In genomic region chr17:50423553-50424159, GRCh38 we compare ENCODE assay signal across 1 cellular context.
TF ChIP-seq lines count a peak whose summit lies in the region.

No MANE protein-coding gene starts in this region.

TF ChIP-seq in K562, 482 proteins besides CTCF, POLR2A, EP300 and RAD21 (continues in another document):
- TF ChIP-seq TSHZ1 (CRISPR knock-in tag; IDR thresholded peaks at IDR 0.05) (no peak), CCAR2 (IDR thresholded peaks at IDR 0.05; ENCODE audit: low read depth, low read length) (no peak), MAFG (tag; conservative IDR thresholded peaks at IDR 0.05) (peak; percentile 17; the same call in 1 of the 2 replicates), SPI1 (IDR thresholded peaks at IDR 0.05; ENCODE audit: borderline replicate concordance, low read depth, low read length) (peak; percentile 69; the same call in 1 of the 2 replicates), ZNF436 (CRISPR knock-in tag; IDR thresholded peaks at IDR 0.05) (no peak), RFX1 (IDR thresholded peaks at IDR 0.05) (no peak), TFAP4 (CRISPR knock-in tag; IDR thresholded peaks at IDR 0.05; ENCODE audit: borderline replicate concordance) (peak; percentile 22; the same call in 1 of the 2 replicates), RBM22 (IDR thresholded peaks at IDR 0.05; ENCODE audit: low read depth, low read length, poor library complexity, severe bottlenecking) (no peak), FOS (IDR thresholded peaks at IDR 0.05; ENCODE audit: extremely low read depth, insufficient read length) (no peak), NCOA1 (IDR thresholded peaks at IDR 0.05; ENCODE audit: low read depth) (no peak), TAF1 (IDR thresholded peaks at IDR 0.05; ENCODE audit: control insufficient read depth, extremely low read depth, insufficient read depth, low read length, severe bottlenecking) (no peak), ZNF75A (CRISPR knock-in tag; IDR thresholded peaks at IDR 0.05) (no peak), BCLAF1 (IDR thresholded peaks at IDR 0.05; ENCODE audit: borderline replicate concordance in 1 of 2, control insufficient read depth in 1 of 2, low read depth in 2 of 2, low read length in 1 of 2) (no peak), TFE3 (CRISPR knock-in tag; IDR thresholded peaks at IDR 0.05) (no peak; the same call in 1 of the 2 replicates), PHB (CRISPR knock-in tag; IDR thresholded peaks at IDR 0.05) (no peak), HNRNPUL1 (IDR thresholded peaks at IDR 0.05; ENCODE audit: low read length) (no peak), ZNF609 (CRISPR knock-in tag; IDR thresholded peaks at IDR 0.05; ENCODE audit: borderline replicate concordance) (no peak), ZFP30 (CRISPR knock-in tag; IDR thresholded peaks at IDR 0.05; ENCODE audit: borderline replicate concordance) (no peak), USF2 (CRISPR knock-in tag; IDR thresholded peaks at IDR 0.05) (peak; percentile 57), BRF2 (IDR thresholded peaks at IDR 0.05; ENCODE audit: borderline replicate concordance, insufficient read depth, insufficient read length) (no peak), GTF2E2 (tag; IDR thresholded peaks at IDR 0.05) (no peak), SRSF7 (optimal IDR thresholded peaks at IDR 0.05; ENCODE audit: low read depth, low read length) (no peak), SRSF3 (IDR thresholded peaks at IDR 0.05; ENCODE audit: insufficient read depth, low read length) (no peak), CEBPG (CRISPR knock-in tag; IDR thresholded peaks at IDR 0.05) (no peak), CEBPG (tag; conservative IDR thresholded peaks at IDR 0.05 in 1 of 2, IDR thresholded peaks at IDR 0.05 in 1 of 2) (no peak)
- TF ChIP-seq, protein P1, sequence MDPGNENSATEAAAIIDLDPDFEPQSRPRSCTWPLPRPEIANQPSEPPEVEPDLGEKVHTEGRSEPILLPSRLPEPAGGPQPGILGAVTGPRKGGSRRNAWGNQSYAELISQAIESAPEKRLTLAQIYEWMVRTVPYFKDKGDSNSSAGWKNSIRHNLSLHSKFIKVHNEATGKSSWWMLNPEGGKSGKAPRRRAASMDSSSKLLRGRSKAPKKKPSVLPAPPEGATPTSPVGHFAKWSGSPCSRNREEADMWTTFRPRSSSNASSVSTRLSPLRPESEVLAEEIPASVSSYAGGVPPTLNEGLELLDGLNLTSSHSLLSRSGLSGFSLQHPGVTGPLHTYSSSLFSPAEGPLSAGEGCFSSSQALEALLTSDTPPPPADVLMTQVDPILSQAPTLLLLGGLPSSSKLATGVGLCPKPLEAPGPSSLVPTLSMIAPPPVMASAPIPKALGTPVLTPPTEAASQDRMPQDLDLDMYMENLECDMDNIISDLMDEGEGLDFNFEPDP (CRISPR knock-in tag; IDR thresholded peaks at IDR 0.05): no peak
- TF ChIP-seq, protein P2, sequence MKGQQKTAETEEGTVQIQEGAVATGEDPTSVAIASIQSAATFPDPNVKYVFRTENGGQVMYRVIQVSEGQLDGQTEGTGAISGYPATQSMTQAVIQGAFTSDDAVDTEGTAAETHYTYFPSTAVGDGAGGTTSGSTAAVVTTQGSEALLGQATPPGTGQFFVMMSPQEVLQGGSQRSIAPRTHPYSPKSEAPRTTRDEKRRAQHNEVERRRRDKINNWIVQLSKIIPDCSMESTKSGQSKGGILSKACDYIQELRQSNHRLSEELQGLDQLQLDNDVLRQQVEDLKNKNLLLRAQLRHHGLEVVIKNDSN (CRISPR knock-in tag; IDR thresholded peaks at IDR 0.05): peak; percentile 76
- TF ChIP-seq, protein P3, sequence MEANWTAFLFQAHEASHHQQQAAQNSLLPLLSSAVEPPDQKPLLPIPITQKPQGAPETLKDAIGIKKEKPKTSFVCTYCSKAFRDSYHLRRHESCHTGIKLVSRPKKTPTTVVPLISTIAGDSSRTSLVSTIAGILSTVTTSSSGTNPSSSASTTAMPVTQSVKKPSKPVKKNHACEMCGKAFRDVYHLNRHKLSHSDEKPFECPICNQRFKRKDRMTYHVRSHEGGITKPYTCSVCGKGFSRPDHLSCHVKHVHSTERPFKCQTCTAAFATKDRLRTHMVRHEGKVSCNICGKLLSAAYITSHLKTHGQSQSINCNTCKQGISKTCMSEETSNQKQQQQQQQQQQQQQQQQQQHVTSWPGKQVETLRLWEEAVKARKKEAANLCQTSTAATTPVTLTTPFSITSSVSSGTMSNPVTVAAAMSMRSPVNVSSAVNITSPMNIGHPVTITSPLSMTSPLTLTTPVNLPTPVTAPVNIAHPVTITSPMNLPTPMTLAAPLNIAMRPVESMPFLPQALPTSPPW (CRISPR knock-in tag; IDR thresholded peaks at IDR 0.05): peak; percentile 31; the same call in 1 of the 2 replicates
- TF ChIP-seq, protein P4, sequence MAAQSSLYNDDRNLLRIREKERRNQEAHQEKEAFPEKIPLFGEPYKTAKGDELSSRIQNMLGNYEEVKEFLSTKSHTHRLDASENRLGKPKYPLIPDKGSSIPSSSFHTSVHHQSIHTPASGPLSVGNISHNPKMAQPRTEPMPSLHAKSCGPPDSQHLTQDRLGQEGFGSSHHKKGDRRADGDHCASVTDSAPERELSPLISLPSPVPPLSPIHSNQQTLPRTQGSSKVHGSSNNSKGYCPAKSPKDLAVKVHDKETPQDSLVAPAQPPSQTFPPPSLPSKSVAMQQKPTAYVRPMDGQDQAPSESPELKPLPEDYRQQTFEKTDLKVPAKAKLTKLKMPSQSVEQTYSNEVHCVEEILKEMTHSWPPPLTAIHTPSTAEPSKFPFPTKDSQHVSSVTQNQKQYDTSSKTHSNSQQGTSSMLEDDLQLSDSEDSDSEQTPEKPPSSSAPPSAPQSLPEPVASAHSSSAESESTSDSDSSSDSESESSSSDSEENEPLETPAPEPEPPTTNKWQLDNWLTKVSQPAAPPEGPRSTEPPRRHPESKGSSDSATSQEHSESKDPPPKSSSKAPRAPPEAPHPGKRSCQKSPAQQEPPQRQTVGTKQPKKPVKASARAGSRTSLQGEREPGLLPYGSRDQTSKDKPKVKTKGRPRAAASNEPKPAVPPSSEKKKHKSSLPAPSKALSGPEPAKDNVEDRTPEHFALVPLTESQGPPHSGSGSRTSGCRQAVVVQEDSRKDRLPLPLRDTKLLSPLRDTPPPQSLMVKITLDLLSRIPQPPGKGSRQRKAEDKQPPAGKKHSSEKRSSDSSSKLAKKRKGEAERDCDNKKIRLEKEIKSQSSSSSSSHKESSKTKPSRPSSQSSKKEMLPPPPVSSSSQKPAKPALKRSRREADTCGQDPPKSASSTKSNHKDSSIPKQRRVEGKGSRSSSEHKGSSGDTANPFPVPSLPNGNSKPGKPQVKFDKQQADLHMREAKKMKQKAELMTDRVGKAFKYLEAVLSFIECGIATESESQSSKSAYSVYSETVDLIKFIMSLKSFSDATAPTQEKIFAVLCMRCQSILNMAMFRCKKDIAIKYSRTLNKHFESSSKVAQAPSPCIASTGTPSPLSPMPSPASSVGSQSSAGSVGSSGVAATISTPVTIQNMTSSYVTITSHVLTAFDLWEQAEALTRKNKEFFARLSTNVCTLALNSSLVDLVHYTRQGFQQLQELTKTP (IDR thresholded peaks at IDR 0.05; ENCODE audit: low read depth in 1 of 2, partially characterized antibody in 2 of 2): no peak
